17 cellular contexts compared by ENCODE assay signal in the genomic region with DNA sequence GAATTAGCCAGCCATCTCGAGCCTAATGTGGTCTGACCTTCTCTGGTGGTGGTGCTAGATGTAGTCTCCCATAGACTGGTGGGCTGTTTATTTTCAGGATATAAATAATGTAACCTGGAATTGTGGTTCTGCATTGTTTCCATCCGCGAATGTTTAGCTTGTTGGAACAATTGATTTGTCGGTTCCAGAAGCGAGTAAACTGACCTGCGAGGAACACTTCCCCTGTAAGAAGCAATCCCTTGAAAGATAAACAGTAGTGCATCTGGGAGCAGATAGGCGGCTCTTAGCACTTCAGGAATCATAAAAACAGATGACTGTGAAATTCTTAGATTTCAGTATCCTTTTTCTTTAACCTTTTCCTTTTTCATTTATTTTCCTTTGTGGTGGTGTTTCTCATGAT.
"Had no signal": no experiment of that assay in that cellular context is flagged by ENCODE, and none has a peak within 500 bp of the region (broad histone marks: within the 10 kb centered on the region; RNA-seq: fewer than 3 reads in every experiment).

No MANE protein-coding gene starts in this region.

- H3K27ac ChIP-seq: dorsolateral prefrontal cortex, esophagus squamous epithelium, SK-N-MC, tibial artery had no signal

- H3K4me3 ChIP-seq: dorsolateral prefrontal cortex, esophagus squamous epithelium, SK-N-MC, tibial artery had no signal

- H3K9me3 ChIP-seq: esophagus squamous epithelium, tibial artery had no signal

- ATAC-seq: effector memory CD8-positive, alpha-beta T cell had no signal

- DNase-seq: activated CD4-positive, alpha-beta memory T cell treated with anti-CD3 and anti-CD28 coated beads, Interleukin-2, amount 10 ng/mL, durations not matched to agents 7 days and 5 days; activated CD4-positive, alpha-beta T cell treated with anti-CD3 and anti-CD28 coated beads for 48 hours; activated effector memory CD4-positive, alpha-beta T cell treated with anti-CD3 and anti-CD28 coated beads, Interleukin-2, amount 50 U/mL, for 16 hours; activated naive CD4-positive, alpha-beta T cell treated with anti-CD3 and anti-CD28 coated beads, Interleukin-2, amount 10 ng/mL, durations not matched to agents 7 days and 5 days; caudate nucleus; dorsolateral prefrontal cortex; effector memory CD8-positive, alpha-beta T cell; esophagus squamous epithelium; kidney; midbrain; posterior cingulate gyrus; stimulated activated CD4-positive, alpha-beta T cell treated with anti-CD3 and anti-CD28 coated beads, Interleukin-12 subunit alpha, Interleukin-12 subunit beta, amount 100 ng/mL, for 4 hours; stimulated activated CD4-positive, alpha-beta T cell treated with anti-CD3 and anti-CD28 coated beads, Interleukin-4, amount 100 ng/mL, for 4 hours; substantia nigra; T-helper 2 cell; tibial artery had no signal

- H3K27me3 ChIP-seq: dorsolateral prefrontal cortex, esophagus squamous epithelium, tibial artery had no signal
